In genomic region chr18:59143441-59143840, GRCh38 we compare ENCODE assay signal across 13 cellular contexts.
DNase-seq lines count a peak whose midpoint lies in the region; ATAC-seq and TF ChIP-seq lines count a peak whose summit lies in the region.
"Had no signal": no experiment of that assay in that cellular context is flagged by ENCODE, and none has a peak within 500 bp of the region (broad histone marks: within the 10 kb centered on the region; RNA-seq: fewer than 3 reads in every experiment).

No MANE protein-coding gene starts in this region.

- peak overlapping the region; percentile 43 for H3K4me3 Mint-ChIP-seq in activated naive CD4-positive, alpha-beta T cell treated with anti-CD3 and anti-CD28 coated beads, Interleukin-2, amount 50 U/mL, for 24 hours
- H3K4me3 Mint-ChIP-seq in activated naive CD4-positive, alpha-beta T cell treated with anti-CD3 and anti-CD28 coated beads, Interleukin-2, amount 10 ng/mL, durations not matched to agents 7 days and 5 days, result no peak overlapping the region
- H3K4me3 Mint-ChIP-seq in T-helper 2 cell treated with Interferon-gamma antibody and Interleukin-4, amounts not matched to agents 5 μg/mL and 100 μg/mL, for 36 hours, result peak overlapping the region; percentile 95
- H3K4me3 Mint-ChIP-seq in stimulated activated memory B cell treated with anti-CD40 and anti-IgM and Interleukin-4, amounts not matched to agents 10 μg/mL and 1 μg/mL and 100 μg/mL, for 72 hours, result peak overlapping the region; percentile 75

- H3K9me3 Mint-ChIP-seq in activated naive CD4-positive, alpha-beta T cell treated with anti-CD3 and anti-CD28 coated beads, Interleukin-2, amount 50 U/mL, for 24 hours, result no peaks in the 10 kb centered on the region
- H3K9me3 Mint-ChIP-seq in activated naive CD4-positive, alpha-beta T cell treated with anti-CD3 and anti-CD28 coated beads, Interleukin-2, amount 10 ng/mL, durations not matched to agents 7 days and 5 days, result no peaks in the 10 kb centered on the region
- H3K9me3 Mint-ChIP-seq in T-helper 2 cell treated with Interferon-gamma antibody and Interleukin-4, amounts not matched to agents 5 μg/mL and 100 μg/mL, for 36 hours, result no peaks in the 10 kb centered on the region
- no peaks in the 10 kb centered on the region for H3K9me3 Mint-ChIP-seq in stimulated activated memory B cell treated with anti-CD40 and anti-IgM and Interleukin-4, amounts not matched to agents 10 μg/mL and 1 μg/mL and 100 μg/mL, for 72 hours

- CTCF ChIA-PET in activated naive CD4-positive, alpha-beta T cell treated with anti-CD3 and anti-CD28 coated beads, Interleukin-2, amount 10 ng/mL, durations not matched to agents 7 days and 5 days (lab: Charles Lee), result no interaction called here

- ATAC-seq in stimulated activated memory B cell treated with anti-CD40 and anti-IgM and Interleukin-4, amounts not matched to agents 10 μg/mL and 1 μg/mL and 100 μg/mL, for 72 hours, result no peak
- ATAC-seq in HG03571 (IDR thresholded peaks at IDR 0.05; ENCODE audit: unreplicated experiment), result no peak

- H3K36me3 Mint-ChIP-seq in activated naive CD4-positive, alpha-beta T cell treated with anti-CD3 and anti-CD28 coated beads, Interleukin-2, amount 50 U/mL, for 24 hours, result no peaks in the 10 kb centered on the region
- H3K36me3 Mint-ChIP-seq in activated naive CD4-positive, alpha-beta T cell treated with anti-CD3 and anti-CD28 coated beads, Interleukin-2, amount 10 ng/mL, durations not matched to agents 7 days and 5 days, result no peaks in the 10 kb centered on the region
- H3K36me3 Mint-ChIP-seq in T-helper 2 cell treated with Interferon-gamma antibody and Interleukin-4, amounts not matched to agents 5 μg/mL and 100 μg/mL, for 36 hours (ENCODE audit: low read depth), result peaks cover 18% of the 10 kb centered on the region
- peaks cover 28% of the 10 kb centered on the region for H3K36me3 Mint-ChIP-seq in stimulated activated memory B cell treated with anti-CD40 and anti-IgM and Interleukin-4, amounts not matched to agents 10 μg/mL and 1 μg/mL and 100 μg/mL, for 72 hours

- no peak for DNase-seq in activated naive CD4-positive, alpha-beta T cell treated with anti-CD3 and anti-CD28 coated beads, Interleukin-2, amount 10 ng/mL, durations not matched to agents 7 days and 5 days
- peak; percentile 12 for DNase-seq in HCEC 1CT
- DNase-seq in T-helper 2 cell treated with Interferon-gamma antibody and Interleukin-4, amounts not matched to agents 5 μg/mL and 100 μg/mL, for 36 hours (ENCODE audit: low spot score), result no peak
- no peak for DNase-seq in NCI-H1105 (lab: John Stamatoyannopoulos, UW)
- no peak for DNase-seq in coronary artery (ENCODE audit: low spot score)
- DNase-seq: AML-193, anterior cingulate cortex, NCI-H2227 treated with DMSO at 0.1 percent for 48 hours, Right ventricle myocardium superior had no signal

- H3K27ac ChIP-seq in coronary artery, result no peak overlapping the region
- H3K27ac ChIP-seq: skin epidermis had no signal

- no peaks in the 10 kb centered on the region for H3K27me3 Mint-ChIP-seq in activated naive CD4-positive, alpha-beta T cell treated with anti-CD3 and anti-CD28 coated beads, Interleukin-2, amount 50 U/mL, for 24 hours
- H3K27me3 Mint-ChIP-seq in activated naive CD4-positive, alpha-beta T cell treated with anti-CD3 and anti-CD28 coated beads, Interleukin-2, amount 10 ng/mL, durations not matched to agents 7 days and 5 days, result peaks cover 6% of the 10 kb centered on the region
- no peaks in the 10 kb centered on the region for H3K27me3 Mint-ChIP-seq in T-helper 2 cell treated with Interferon-gamma antibody and Interleukin-4, amounts not matched to agents 5 μg/mL and 100 μg/mL, for 36 hours (ENCODE audit: low read depth)
- no peaks in the 10 kb centered on the region for H3K27me3 Mint-ChIP-seq in stimulated activated memory B cell treated with anti-CD40 and anti-IgM and Interleukin-4, amounts not matched to agents 10 μg/mL and 1 μg/mL and 100 μg/mL, for 72 hours

- H3K4me1 Mint-ChIP-seq in activated naive CD4-positive, alpha-beta T cell treated with anti-CD3 and anti-CD28 coated beads, Interleukin-2, amount 50 U/mL, for 24 hours, result peaks cover 78% of the 10 kb centered on the region
- peaks cover 53% of the 10 kb centered on the region for H3K4me1 Mint-ChIP-seq in activated naive CD4-positive, alpha-beta T cell treated with anti-CD3 and anti-CD28 coated beads, Interleukin-2, amount 10 ng/mL, durations not matched to agents 7 days and 5 days
- peaks cover 56% of the 10 kb centered on the region for H3K4me1 Mint-ChIP-seq in T-helper 2 cell treated with Interferon-gamma antibody and Interleukin-4, amounts not matched to agents 5 μg/mL and 100 μg/mL, for 36 hours (ENCODE audit: low read depth)
- H3K4me1 Mint-ChIP-seq in stimulated activated memory B cell treated with anti-CD40 and anti-IgM and Interleukin-4, amounts not matched to agents 10 μg/mL and 1 μg/mL and 100 μg/mL, for 72 hours, result peaks cover 76% of the 10 kb centered on the region

- no peak for TF ChIP-seq CTCF in coronary artery (IDR thresholded peaks at IDR 0.05)

- H3K4me3 ChIP-seq in coronary artery, result no peak overlapping the region
- H3K4me3 ChIP-seq: skin epidermis had no signal

- peak overlapping the region; percentile 53 for H3K27ac Mint-ChIP-seq in activated naive CD4-positive, alpha-beta T cell treated with anti-CD3 and anti-CD28 coated beads, Interleukin-2, amount 50 U/mL, for 24 hours
- H3K27ac Mint-ChIP-seq in activated naive CD4-positive, alpha-beta T cell treated with anti-CD3 and anti-CD28 coated beads, Interleukin-2, amount 10 ng/mL, durations not matched to agents 7 days and 5 days, result no peak overlapping the region
- H3K27ac Mint-ChIP-seq in T-helper 2 cell treated with Interferon-gamma antibody and Interleukin-4, amounts not matched to agents 5 μg/mL and 100 μg/mL, for 36 hours, result peak overlapping the region; percentile 83
- peak overlapping the region; percentile 99 for H3K27ac Mint-ChIP-seq in stimulated activated memory B cell treated with anti-CD40 and anti-IgM and Interleukin-4, amounts not matched to agents 10 μg/mL and 1 μg/mL and 100 μg/mL, for 72 hours
